8 cellular contexts compared by ENCODE assay signal in the genomic region with DNA sequence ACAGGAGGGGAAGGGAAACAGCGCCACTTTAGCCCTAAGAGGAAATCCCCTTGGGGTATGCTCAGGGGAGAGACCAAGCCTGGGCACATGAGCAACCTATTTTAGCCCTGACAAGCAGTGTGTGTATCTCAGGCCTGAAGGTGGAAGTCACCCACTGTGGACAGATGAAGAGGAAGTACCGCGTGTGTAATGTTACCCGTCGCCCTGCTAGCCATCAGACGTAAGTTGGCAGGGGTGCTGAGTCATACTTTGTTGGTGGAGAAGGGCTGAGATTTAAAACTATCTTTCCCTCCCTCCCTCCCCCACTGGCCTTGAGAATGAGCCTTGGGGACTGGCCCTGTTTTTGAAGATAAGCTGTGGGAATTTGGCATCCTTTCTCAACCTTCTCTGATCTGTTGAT. TPM values are rescaled to one million over a fixed set of nuclear protein-coding genes. Genes with fewer than 3 reads are reported as not detected.
DNase-seq lines count a peak whose midpoint lies in the region; ATAC-seq and TF ChIP-seq lines count a peak whose summit lies in the region.

No MANE protein-coding gene starts in this region.

- peak; percentile 78 for ATAC-seq in HG03378 (IDR thresholded peaks at IDR 0.05; ENCODE audit: unreplicated experiment)
- peak; percentile 94 for ATAC-seq in naive thymus-derived CD4-positive, alpha-beta T cell

- 28 to 57% (median 37%) methylated on average over 6 of the region's 6 CpGs for WGBS in adrenal gland, 4 donors

- peak; percentile 67 for DNase-seq in GM13977 (ENCODE audit: low spot score)
- DNase-seq in adrenal gland, result peak; percentile 80 to 93 (median 91)
- DNase-seq in naive thymus-derived CD4-positive, alpha-beta T cell, result no peak
- DNase-seq in NCI-H774 (lab: John Stamatoyannopoulos, UW), result no peak
- no peak for DNase-seq in NCI-H1417 (lab: John Stamatoyannopoulos, UW)
- DNase-seq in T1000 (lab: John Stamatoyannopoulos, UW), result no peak
- DNase-seq in hepatic stellate cell (ENCODE audit: low spot score), result no peak

- H3K4me3 Mint-ChIP-seq in naive thymus-derived CD4-positive, alpha-beta T cell, result no peak overlapping the region

- peak overlapping the region in 3 of 9 donors; percentile 5 to 70 (median 58) for H3K27ac Mint-ChIP-seq in naive thymus-derived CD4-positive, alpha-beta T cell

- H3K27me3 Mint-ChIP-seq in naive thymus-derived CD4-positive, alpha-beta T cell, result no peaks in the 10 kb centered on the region

- H3K9me3 Mint-ChIP-seq in naive thymus-derived CD4-positive, alpha-beta T cell, result no peaks in the 10 kb centered on the region

- H3K9me3 ChIP-seq in adrenal gland (replicated peaks in 1 of 3), result no peaks in the 10 kb centered on the region
- H3K9me3 ChIP-seq in naive thymus-derived CD4-positive, alpha-beta T cell (ENCODE audit: control insufficient read depth in 2 of 3, low read length in 3 of 3), result no peaks in the 10 kb centered on the region

- no peaks in the 10 kb centered on the region for H3K27me3 ChIP-seq in adrenal gland
- H3K27me3 ChIP-seq in naive thymus-derived CD4-positive, alpha-beta T cell (ENCODE audit: control insufficient read depth in 2 of 2, insufficient read depth in 2 of 2, low read length in 2 of 2), result no peaks in the 10 kb centered on the region

- peaks cover 0 to 6% (median 0%) of the 10 kb centered on the region in 7 donors for H3K4me1 Mint-ChIP-seq in naive thymus-derived CD4-positive, alpha-beta T cell

- peaks cover 9 to 53% (median 22%) of the 10 kb centered on the region in 5 donors for H3K36me3 Mint-ChIP-seq in naive thymus-derived CD4-positive, alpha-beta T cell

- POLR2A ChIA-PET in naive thymus-derived CD4-positive, alpha-beta T cell (lab: Charles Lee), result no interaction called here

- peaks cover 26% of the 10 kb centered on the region in 2 donors for H3K4me1 ChIP-seq in adrenal gland (replicated peaks in 1 of 2)
- H3K4me1 ChIP-seq in naive thymus-derived CD4-positive, alpha-beta T cell (ENCODE audit: control insufficient read depth in 2 of 2, insufficient read depth in 2 of 2, low read length in 2 of 2), result no peaks in the 10 kb centered on the region

- peak overlapping the region; percentile 35 to 92 (median 75) for H3K27ac ChIP-seq in adrenal gland
- H3K27ac ChIP-seq in naive thymus-derived CD4-positive, alpha-beta T cell (ENCODE audit: low read depth, low read length), result no peak overlapping the region

- CTCF ChIA-PET in naive thymus-derived CD4-positive, alpha-beta T cell (lab: Charles Lee), result no interaction called here

- H3K36me3 ChIP-seq in adrenal gland (replicated peaks in 1 of 2), result peaks cover 0 to 75% of the 10 kb centered on the region in 2 donors
- peaks cover 16 to 79% (median 25%) of the 10 kb centered on the region in 3 experiments for H3K36me3 ChIP-seq in naive thymus-derived CD4-positive, alpha-beta T cell (ENCODE audit: control insufficient read depth in 2 of 3, insufficient read depth in 3 of 3, low read length in 3 of 3)

- in situ Hi-C loops in GM13977 (cut with MboI; ENCODE audit: low pct_unique_long_range_greater_than_20kb, low sequenced_read_pairs, unreplicated experiment), result no loop called here

- intact Hi-C loops in adrenal gland (cut with DNase I), result no loop called here
- intact Hi-C loops in naive thymus-derived CD4-positive, alpha-beta T cell (cut with micrococcal nuclease), result no loop called here

- TF ChIP-seq CTCF in GM13977 (IDR thresholded peaks at IDR 0.05; ENCODE audit: extremely low read depth, insufficient read depth, missing control alignments) (no peak), adrenal gland (IDR thresholded peaks at IDR 0.05) (no peak)

- H3K4me3 ChIP-seq in adrenal gland, result no peak overlapping the region
- H3K4me3 ChIP-seq in naive thymus-derived CD4-positive, alpha-beta T cell (ENCODE audit: low read length), result no peak overlapping the region

- peak in 1 of 2 donors; percentile 37 for TF ChIP-seq POLR2A in adrenal gland (IDR thresholded peaks at IDR 0.05)

RNA-seq across cellular contexts. Expression of a gene that starts 11.2 kb away (rescaled TPM):
- total RNA-seq in adrenal gland, result 10 to 100 TPM; 31.7 to 51.1 (median 34.3) TPM
- polyA plus RNA-seq in adrenal gland, result 10 to 100 TPM in 1 of 3 donors, 1 to 10 TPM in 2; 4.5 to 20.8 (median 7.5) TPM
- 10 to 100 TPM; 22.5 to 28.0 (median 26.9) TPM for total RNA-seq in naive thymus-derived CD4-positive, alpha-beta T cell
- polyA plus RNA-seq in naive thymus-derived CD4-positive, alpha-beta T cell, result 10 to 100 TPM in 1 of 2 donors, 1 to 10 TPM in 1; 8.9 to 11.2 TPM

RNA-seq across cellular contexts. Expression of a gene that starts 36.7 kb away (rescaled TPM):
- 10 to 100 TPM in 7 of 8 donors, 1 to 10 TPM in 1; 8.3 to 32.2 (median 23.4) TPM for total RNA-seq in adrenal gland
- 10 to 100 TPM in 1 of 3 donors, 1 to 10 TPM in 2; 3.7 to 16.7 (median 6.0) TPM for polyA plus RNA-seq in adrenal gland
- total RNA-seq in naive thymus-derived CD4-positive, alpha-beta T cell, result 10 to 100 TPM; 27.2 to 49.2 (median 39.4) TPM
- 10 to 100 TPM; 11.8 to 19.3 TPM for polyA plus RNA-seq in naive thymus-derived CD4-positive, alpha-beta T cell

Comparison
In these comparisons a context has a peak if more than half of its experiments do, and no peak if none do; other contexts are left out.
1. DNase-seq: peak in GM13977 (single experiment) and adrenal gland (7 of 7); none in naive thymus-derived CD4-positive, alpha-beta T cell (0 of 9), NCI-H774 (single experiment), NCI-H1417 (0 of 3), T1000 (single experiment) and hepatic stellate cell (single experiment).